Comparison of ENCODE assay signal across 1 cellular context in the genomic region with DNA sequence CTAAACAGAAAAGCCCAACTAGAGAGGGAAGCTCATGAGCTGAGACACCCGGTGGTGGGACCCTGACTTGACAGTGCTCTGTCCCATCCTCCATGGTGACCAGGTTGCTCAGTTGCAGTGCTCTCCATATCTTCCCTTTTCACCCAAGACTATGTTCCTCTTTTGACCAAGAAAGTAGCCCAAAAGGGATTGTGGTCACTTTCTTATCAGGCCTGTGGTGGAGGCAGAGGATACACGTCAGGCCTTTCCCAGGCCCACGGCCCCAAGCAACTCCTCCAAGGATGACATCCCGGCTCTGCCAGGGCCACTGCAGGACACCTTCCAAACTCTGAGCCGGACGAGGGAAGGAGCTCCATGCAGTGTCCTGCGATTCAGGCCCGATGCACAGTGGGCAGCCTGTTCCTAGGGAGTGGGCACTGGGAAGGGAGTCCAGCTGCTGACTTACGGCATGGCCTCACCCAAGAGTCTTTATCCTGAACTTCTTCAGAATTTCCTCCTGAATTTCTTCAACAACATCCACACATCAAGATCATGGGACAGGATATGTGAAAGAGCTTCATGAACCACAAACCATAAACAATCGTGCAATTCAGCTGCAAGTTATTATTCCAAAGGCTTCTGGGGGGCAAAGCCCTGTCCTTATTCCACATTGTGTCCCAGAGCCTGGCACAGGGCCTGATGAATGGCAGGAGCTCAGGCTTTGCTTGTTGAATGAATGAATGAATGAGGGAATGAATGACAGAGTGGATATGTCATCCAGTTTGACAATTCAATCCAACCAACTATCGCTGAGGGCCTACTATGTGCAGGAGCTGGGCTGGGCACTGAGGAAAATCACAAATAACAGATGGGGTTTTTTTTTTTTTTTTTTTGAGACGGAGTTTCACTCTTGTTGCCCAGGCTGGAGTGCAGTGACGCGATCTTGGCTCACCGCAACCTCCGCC.
TF ChIP-seq lines count a peak whose summit lies in the region.

No MANE protein-coding gene starts in this region.

TF ChIP-seq in K562, 482 proteins besides CTCF, POLR2A, EP300 and RAD21 (continued from another document and continues in another):
- TF ChIP-seq, protein P1, sequence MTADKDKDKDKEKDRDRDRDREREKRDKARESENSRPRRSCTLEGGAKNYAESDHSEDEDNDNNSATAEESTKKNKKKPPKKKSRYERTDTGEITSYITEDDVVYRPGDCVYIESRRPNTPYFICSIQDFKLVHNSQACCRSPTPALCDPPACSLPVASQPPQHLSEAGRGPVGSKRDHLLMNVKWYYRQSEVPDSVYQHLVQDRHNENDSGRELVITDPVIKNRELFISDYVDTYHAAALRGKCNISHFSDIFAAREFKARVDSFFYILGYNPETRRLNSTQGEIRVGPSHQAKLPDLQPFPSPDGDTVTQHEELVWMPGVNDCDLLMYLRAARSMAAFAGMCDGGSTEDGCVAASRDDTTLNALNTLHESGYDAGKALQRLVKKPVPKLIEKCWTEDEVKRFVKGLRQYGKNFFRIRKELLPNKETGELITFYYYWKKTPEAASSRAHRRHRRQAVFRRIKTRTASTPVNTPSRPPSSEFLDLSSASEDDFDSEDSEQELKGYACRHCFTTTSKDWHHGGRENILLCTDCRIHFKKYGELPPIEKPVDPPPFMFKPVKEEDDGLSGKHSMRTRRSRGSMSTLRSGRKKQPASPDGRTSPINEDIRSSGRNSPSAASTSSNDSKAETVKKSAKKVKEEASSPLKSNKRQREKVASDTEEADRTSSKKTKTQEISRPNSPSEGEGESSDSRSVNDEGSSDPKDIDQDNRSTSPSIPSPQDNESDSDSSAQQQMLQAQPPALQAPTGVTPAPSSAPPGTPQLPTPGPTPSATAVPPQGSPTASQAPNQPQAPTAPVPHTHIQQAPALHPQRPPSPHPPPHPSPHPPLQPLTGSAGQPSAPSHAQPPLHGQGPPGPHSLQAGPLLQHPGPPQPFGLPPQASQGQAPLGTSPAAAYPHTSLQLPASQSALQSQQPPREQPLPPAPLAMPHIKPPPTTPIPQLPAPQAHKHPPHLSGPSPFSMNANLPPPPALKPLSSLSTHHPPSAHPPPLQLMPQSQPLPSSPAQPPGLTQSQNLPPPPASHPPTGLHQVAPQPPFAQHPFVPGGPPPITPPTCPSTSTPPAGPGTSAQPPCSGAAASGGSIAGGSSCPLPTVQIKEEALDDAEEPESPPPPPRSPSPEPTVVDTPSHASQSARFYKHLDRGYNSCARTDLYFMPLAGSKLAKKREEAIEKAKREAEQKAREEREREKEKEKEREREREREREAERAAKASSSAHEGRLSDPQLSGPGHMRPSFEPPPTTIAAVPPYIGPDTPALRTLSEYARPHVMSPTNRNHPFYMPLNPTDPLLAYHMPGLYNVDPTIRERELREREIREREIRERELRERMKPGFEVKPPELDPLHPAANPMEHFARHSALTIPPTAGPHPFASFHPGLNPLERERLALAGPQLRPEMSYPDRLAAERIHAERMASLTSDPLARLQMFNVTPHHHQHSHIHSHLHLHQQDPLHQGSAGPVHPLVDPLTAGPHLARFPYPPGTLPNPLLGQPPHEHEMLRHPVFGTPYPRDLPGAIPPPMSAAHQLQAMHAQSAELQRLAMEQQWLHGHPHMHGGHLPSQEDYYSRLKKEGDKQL (CRISPR knock-in tag; IDR thresholded peaks at IDR 0.05; ENCODE audit: borderline replicate concordance): no peak
- no peak for TF ChIP-seq ZNF212 (CRISPR knock-in tag; IDR thresholded peaks at IDR 0.05)
- TF ChIP-seq ZZZ3 (IDR thresholded peaks at IDR 0.05): no peak
- TF ChIP-seq ZNF408 (CRISPR knock-in tag; IDR thresholded peaks at IDR 0.05; ENCODE audit: low read depth): no peak
- TF ChIP-seq SRSF3 (IDR thresholded peaks at IDR 0.05; ENCODE audit: insufficient read depth, low read length): no peak
- TF ChIP-seq, protein P2, sequence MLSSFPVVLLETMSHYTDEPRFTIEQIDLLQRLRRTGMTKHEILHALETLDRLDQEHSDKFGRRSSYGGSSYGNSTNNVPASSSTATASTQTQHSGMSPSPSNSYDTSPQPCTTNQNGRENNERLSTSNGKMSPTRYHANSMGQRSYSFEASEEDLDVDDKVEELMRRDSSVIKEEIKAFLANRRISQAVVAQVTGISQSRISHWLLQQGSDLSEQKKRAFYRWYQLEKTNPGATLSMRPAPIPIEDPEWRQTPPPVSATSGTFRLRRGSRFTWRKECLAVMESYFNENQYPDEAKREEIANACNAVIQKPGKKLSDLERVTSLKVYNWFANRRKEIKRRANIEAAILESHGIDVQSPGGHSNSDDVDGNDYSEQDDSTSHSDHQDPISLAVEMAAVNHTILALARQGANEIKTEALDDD (IDR thresholded peaks at IDR 0.05): peak; percentile 83
- no peak for TF ChIP-seq ZC3H4 (CRISPR knock-in tag; IDR thresholded peaks at IDR 0.05; ENCODE audit: borderline replicate concordance)
- TF ChIP-seq, protein P3, sequence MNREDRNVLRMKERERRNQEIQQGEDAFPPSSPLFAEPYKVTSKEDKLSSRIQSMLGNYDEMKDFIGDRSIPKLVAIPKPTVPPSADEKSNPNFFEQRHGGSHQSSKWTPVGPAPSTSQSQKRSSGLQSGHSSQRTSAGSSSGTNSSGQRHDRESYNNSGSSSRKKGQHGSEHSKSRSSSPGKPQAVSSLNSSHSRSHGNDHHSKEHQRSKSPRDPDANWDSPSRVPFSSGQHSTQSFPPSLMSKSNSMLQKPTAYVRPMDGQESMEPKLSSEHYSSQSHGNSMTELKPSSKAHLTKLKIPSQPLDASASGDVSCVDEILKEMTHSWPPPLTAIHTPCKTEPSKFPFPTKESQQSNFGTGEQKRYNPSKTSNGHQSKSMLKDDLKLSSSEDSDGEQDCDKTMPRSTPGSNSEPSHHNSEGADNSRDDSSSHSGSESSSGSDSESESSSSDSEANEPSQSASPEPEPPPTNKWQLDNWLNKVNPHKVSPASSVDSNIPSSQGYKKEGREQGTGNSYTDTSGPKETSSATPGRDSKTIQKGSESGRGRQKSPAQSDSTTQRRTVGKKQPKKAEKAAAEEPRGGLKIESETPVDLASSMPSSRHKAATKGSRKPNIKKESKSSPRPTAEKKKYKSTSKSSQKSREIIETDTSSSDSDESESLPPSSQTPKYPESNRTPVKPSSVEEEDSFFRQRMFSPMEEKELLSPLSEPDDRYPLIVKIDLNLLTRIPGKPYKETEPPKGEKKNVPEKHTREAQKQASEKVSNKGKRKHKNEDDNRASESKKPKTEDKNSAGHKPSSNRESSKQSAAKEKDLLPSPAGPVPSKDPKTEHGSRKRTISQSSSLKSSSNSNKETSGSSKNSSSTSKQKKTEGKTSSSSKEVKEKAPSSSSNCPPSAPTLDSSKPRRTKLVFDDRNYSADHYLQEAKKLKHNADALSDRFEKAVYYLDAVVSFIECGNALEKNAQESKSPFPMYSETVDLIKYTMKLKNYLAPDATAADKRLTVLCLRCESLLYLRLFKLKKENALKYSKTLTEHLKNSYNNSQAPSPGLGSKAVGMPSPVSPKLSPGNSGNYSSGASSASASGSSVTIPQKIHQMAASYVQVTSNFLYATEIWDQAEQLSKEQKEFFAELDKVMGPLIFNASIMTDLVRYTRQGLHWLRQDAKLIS (CRISPR knock-in tag; IDR thresholded peaks at IDR 0.05): no peak
- 0 out of 4 replicates have a peak, but pooled peaks of 1 of the 2 experiments have one; percentile 30 for TF ChIP-seq ETV6 (IDR thresholded peaks at IDR 0.05; ENCODE audit: borderline replicate concordance in 1 of 2, low read depth in 2 of 2, low read length in 1 of 2)
- TF ChIP-seq ETV6 (CRISPR knock-in tag; IDR thresholded peaks at IDR 0.05; ENCODE audit: borderline replicate concordance): no peak
- 0 out of 2 replicates have a peak, but pooled peaks have one; percentile 75 for TF ChIP-seq CBFB (CRISPR knock-in tag; IDR thresholded peaks at IDR 0.05)
- TF ChIP-seq FOXA1 (IDR thresholded peaks at IDR 0.05; ENCODE audit: borderline replicate concordance): no peak
- TF ChIP-seq SPI1 (IDR thresholded peaks at IDR 0.05; ENCODE audit: borderline replicate concordance, low read depth, low read length): peak; percentile 12; the same call in 1 of the 2 replicates
- peak; percentile 45; the same call in 1 of the 2 replicates for TF ChIP-seq ZNF644 (tag; IDR thresholded peaks at IDR 0.05; ENCODE audit: low read depth)
- TF ChIP-seq, protein P4, sequence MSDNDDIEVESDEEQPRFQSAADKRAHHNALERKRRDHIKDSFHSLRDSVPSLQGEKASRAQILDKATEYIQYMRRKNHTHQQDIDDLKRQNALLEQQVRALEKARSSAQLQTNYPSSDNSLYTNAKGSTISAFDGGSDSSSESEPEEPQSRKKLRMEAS (CRISPR knock-in tag; IDR thresholded peaks at IDR 0.05): 0 out of 2 replicates have a peak, but pooled peaks have one; percentile 12
- no peak for TF ChIP-seq KDM5B (IDR thresholded peaks at IDR 0.05; ENCODE audit: insufficient replicate concordance, low read depth, low read length)
- TF ChIP-seq, protein P5, sequence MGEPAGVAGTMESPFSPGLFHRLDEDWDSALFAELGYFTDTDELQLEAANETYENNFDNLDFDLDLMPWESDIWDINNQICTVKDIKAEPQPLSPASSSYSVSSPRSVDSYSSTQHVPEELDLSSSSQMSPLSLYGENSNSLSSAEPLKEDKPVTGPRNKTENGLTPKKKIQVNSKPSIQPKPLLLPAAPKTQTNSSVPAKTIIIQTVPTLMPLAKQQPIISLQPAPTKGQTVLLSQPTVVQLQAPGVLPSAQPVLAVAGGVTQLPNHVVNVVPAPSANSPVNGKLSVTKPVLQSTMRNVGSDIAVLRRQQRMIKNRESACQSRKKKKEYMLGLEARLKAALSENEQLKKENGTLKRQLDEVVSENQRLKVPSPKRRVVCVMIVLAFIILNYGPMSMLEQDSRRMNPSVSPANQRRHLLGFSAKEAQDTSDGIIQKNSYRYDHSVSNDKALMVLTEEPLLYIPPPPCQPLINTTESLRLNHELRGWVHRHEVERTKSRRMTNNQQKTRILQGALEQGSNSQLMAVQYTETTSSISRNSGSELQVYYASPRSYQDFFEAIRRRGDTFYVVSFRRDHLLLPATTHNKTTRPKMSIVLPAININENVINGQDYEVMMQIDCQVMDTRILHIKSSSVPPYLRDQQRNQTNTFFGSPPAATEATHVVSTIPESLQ (CRISPR knock-in tag; IDR thresholded peaks at IDR 0.05): no peak
- TF ChIP-seq XRCC4 (IDR thresholded peaks at IDR 0.05; ENCODE audit: extremely low read depth, insufficient read depth, insufficient read length): no peak
- TF ChIP-seq, protein P6, sequence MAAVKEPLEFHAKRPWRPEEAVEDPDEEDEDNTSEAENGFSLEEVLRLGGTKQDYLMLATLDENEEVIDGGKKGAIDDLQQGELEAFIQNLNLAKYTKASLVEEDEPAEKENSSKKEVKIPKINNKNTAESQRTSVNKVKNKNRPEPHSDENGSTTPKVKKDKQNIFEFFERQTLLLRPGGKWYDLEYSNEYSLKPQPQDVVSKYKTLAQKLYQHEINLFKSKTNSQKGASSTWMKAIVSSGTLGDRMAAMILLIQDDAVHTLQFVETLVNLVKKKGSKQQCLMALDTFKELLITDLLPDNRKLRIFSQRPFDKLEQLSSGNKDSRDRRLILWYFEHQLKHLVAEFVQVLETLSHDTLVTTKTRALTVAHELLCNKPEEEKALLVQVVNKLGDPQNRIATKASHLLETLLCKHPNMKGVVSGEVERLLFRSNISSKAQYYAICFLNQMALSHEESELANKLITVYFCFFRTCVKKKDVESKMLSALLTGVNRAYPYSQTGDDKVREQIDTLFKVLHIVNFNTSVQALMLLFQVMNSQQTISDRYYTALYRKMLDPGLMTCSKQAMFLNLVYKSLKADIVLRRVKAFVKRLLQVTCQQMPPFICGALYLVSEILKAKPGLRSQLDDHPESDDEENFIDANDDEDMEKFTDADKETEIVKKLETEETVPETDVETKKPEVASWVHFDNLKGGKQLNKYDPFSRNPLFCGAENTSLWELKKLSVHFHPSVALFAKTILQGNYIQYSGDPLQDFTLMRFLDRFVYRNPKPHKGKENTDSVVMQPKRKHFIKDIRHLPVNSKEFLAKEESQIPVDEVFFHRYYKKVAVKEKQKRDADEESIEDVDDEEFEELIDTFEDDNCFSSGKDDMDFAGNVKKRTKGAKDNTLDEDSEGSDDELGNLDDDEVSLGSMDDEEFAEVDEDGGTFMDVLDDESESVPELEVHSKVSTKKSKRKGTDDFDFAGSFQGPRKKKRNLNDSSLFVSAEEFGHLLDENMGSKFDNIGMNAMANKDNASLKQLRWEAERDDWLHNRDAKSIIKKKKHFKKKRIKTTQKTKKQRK (IDR thresholded peaks at IDR 0.05; ENCODE audit: borderline replicate concordance, low read depth, low read length): no peak
- TF ChIP-seq, protein P7, sequence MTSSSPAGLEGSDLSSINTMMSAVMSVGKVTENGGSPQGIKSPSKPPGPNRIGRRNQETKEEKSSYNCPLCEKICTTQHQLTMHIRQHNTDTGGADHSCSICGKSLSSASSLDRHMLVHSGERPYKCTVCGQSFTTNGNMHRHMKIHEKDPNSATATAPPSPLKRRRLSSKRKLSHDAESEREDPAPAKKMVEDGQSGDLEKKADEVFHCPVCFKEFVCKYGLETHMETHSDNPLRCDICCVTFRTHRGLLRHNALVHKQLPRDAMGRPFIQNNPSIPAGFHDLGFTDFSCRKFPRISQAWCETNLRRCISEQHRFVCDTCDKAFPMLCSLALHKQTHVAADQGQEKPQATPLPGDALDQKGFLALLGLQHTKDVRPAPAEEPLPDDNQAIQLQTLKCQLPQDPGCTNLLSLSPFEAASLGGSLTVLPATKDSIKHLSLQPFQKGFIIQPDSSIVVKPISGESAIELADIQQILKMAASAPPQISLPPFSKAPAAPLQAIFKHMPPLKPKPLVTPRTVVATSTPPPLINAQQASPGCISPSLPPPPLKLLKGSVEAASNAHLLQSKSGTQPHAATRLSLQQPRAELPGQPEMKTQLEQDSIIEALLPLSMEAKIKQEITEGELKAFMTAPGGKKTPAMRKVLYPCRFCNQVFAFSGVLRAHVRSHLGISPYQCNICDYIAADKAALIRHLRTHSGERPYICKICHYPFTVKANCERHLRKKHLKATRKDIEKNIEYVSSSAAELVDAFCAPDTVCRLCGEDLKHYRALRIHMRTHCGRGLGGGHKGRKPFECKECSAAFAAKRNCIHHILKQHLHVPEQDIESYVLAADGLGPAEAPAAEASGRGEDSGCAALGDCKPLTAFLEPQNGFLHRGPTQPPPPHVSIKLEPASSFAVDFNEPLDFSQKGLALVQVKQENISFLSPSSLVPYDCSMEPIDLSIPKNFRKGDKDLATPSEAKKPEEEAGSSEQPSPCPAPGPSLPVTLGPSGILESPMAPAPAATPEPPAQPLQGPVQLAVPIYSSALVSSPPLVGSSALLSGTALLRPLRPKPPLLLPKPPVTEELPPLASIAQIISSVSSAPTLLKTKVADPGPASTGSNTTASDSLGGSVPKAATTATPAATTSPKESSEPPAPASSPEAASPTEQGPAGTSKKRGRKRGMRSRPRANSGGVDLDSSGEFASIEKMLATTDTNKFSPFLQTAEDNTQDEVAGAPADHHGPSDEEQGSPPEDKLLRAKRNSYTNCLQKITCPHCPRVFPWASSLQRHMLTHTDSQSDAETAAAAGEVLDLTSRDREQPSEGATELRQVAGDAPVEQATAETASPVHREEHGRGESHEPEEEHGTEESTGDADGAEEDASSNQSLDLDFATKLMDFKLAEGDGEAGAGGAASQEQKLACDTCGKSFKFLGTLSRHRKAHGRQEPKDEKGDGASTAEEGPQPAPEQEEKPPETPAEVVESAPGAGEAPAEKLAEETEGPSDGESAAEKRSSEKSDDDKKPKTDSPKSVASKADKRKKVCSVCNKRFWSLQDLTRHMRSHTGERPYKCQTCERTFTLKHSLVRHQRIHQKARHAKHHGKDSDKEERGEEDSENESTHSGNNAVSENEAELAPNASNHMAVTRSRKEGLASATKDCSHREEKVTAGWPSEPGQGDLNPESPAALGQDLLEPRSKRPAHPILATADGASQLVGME (CRISPR knock-in tag; IDR thresholded peaks at IDR 0.05): no peak
- no peak for TF ChIP-seq SREBF1 (IDR thresholded peaks at IDR 0.05; ENCODE audit: borderline replicate concordance, low read depth, low read length)
- peak; percentile 85; the same call in 1 of the 2 replicates for TF ChIP-seq SMARCE1 (IDR thresholded peaks at IDR 0.05)
- TF ChIP-seq RBM34 (IDR thresholded peaks at IDR 0.05; ENCODE audit: borderline replicate concordance, insufficient read depth, low read length): no peak
- TF ChIP-seq SIN3A (IDR thresholded peaks at IDR 0.05; ENCODE audit: borderline replicate concordance in 2 of 2, control insufficient read depth in 1 of 2, low read depth in 2 of 2, low read length in 2 of 2): no peak
- TF ChIP-seq ZNF785 (CRISPR knock-in tag; IDR thresholded peaks at IDR 0.05): no peak
